In the genomic region with DNA sequence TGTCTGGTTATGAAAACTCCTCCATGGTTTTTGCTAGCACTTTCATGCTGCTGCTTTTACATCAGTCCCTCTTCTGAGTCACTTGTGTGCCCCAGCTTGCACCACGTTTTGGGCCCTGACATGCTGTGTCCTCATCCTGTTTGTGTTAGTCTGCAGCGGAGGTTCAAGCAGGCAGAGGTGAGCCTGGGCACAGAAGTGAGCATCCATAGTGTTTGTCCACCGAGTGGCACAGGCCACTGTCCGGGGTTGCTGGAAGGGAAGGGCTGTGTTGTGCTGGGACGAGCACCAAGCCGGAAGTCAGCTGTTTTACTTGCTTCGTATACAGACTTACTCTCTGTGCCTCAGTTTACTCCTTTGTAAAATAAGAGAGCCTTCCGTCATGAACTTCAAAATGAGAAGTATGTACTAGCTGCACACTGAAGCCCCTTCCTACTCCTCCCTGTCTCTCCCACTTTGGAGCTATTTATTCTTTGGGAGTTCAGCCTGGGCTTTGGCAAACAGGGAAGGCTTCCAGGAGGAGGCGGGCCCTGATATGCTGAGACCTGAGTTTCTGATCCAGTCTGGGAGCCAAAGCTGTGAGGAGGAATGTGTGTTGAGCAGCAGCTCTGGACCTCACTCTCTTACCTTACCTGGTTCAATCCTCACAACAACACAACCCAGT, we compare ENCODE assay signal across 1 cellular context.
TF ChIP-seq lines count a peak whose summit lies in the region.

No MANE protein-coding gene starts in this region.

TF ChIP-seq in K562, 482 proteins besides CTCF, POLR2A, EP300 and RAD21 (continued from another document):
- TF ChIP-seq, protein P1, sequence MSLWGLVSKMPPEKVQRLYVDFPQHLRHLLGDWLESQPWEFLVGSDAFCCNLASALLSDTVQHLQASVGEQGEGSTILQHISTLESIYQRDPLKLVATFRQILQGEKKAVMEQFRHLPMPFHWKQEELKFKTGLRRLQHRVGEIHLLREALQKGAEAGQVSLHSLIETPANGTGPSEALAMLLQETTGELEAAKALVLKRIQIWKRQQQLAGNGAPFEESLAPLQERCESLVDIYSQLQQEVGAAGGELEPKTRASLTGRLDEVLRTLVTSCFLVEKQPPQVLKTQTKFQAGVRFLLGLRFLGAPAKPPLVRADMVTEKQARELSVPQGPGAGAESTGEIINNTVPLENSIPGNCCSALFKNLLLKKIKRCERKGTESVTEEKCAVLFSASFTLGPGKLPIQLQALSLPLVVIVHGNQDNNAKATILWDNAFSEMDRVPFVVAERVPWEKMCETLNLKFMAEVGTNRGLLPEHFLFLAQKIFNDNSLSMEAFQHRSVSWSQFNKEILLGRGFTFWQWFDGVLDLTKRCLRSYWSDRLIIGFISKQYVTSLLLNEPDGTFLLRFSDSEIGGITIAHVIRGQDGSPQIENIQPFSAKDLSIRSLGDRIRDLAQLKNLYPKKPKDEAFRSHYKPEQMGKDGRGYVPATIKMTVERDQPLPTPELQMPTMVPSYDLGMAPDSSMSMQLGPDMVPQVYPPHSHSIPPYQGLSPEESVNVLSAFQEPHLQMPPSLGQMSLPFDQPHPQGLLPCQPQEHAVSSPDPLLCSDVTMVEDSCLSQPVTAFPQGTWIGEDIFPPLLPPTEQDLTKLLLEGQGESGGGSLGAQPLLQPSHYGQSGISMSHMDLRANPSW (CRISPR knock-in tag; IDR thresholded peaks at IDR 0.05), result no peak
- TF ChIP-seq, protein P2, sequence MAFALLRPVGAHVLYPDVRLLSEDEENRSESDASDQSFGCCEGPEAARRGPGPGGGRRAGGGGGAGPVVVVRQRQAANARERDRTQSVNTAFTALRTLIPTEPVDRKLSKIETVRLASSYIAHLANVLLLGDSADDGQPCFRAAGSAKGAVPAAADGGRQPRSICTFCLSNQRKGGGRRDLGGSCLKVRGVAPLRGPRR (CRISPR knock-in tag; IDR thresholded peaks at IDR 0.05), result no peak
- TF ChIP-seq ZNF586 (CRISPR knock-in tag; conservative IDR thresholded peaks at IDR 0.05) (no peak), MCM5 (IDR thresholded peaks at IDR 0.05; ENCODE audit: low read depth) (no peak), CXXC5 (CRISPR knock-in tag; IDR thresholded peaks at IDR 0.05) (peak; percentile 23; the same call in 1 of the 2 replicates), EHMT2 (IDR thresholded peaks at IDR 0.05) (no peak), FOXK1 (CRISPR knock-in tag; IDR thresholded peaks at IDR 0.05; ENCODE audit: borderline replicate concordance) (no peak), FUS (optimal IDR thresholded peaks at IDR 0.05; ENCODE audit: low read depth, low read length) (no peak), ZNF197 (CRISPR knock-in tag; IDR thresholded peaks at IDR 0.05; ENCODE audit: low read depth) (no peak), PHTF2 (CRISPR knock-in tag; IDR thresholded peaks at IDR 0.05) (no peak)
- TF ChIP-seq, protein P3, sequence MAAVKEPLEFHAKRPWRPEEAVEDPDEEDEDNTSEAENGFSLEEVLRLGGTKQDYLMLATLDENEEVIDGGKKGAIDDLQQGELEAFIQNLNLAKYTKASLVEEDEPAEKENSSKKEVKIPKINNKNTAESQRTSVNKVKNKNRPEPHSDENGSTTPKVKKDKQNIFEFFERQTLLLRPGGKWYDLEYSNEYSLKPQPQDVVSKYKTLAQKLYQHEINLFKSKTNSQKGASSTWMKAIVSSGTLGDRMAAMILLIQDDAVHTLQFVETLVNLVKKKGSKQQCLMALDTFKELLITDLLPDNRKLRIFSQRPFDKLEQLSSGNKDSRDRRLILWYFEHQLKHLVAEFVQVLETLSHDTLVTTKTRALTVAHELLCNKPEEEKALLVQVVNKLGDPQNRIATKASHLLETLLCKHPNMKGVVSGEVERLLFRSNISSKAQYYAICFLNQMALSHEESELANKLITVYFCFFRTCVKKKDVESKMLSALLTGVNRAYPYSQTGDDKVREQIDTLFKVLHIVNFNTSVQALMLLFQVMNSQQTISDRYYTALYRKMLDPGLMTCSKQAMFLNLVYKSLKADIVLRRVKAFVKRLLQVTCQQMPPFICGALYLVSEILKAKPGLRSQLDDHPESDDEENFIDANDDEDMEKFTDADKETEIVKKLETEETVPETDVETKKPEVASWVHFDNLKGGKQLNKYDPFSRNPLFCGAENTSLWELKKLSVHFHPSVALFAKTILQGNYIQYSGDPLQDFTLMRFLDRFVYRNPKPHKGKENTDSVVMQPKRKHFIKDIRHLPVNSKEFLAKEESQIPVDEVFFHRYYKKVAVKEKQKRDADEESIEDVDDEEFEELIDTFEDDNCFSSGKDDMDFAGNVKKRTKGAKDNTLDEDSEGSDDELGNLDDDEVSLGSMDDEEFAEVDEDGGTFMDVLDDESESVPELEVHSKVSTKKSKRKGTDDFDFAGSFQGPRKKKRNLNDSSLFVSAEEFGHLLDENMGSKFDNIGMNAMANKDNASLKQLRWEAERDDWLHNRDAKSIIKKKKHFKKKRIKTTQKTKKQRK (IDR thresholded peaks at IDR 0.05; ENCODE audit: borderline replicate concordance, low read depth, low read length), result no peak
TF ChIP-seq in K562: peak in this region for 69.
